Comparison of ENCODE assay signal across 2 cellular contexts in the genomic region with DNA sequence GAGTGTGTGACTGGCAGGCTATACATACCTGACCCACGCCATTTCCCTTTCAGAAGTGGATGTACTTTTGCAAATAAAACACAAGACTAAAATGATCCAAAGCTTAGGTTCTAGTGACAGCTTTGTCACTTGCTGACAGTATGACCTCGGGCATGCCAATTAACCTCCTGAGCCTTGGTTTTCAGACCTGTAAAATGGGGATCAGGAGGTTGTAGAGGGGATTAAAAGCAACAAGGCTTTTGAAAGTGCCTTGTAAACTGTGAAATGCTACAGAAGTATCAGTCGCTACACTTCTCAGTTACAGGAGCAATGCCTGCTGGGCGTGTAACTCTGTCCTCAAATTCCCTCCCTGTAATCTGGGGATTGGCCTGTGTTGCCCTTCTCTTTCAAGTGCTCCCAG.
TF ChIP-seq lines count a peak whose summit lies in the region.

No MANE protein-coding gene starts in this region.

TF ChIP-seq in SK-N-SH, 30 proteins besides CTCF, POLR2A, EP300 and RAD21 (continued from another document):
- TF ChIP-seq, protein P1, sequence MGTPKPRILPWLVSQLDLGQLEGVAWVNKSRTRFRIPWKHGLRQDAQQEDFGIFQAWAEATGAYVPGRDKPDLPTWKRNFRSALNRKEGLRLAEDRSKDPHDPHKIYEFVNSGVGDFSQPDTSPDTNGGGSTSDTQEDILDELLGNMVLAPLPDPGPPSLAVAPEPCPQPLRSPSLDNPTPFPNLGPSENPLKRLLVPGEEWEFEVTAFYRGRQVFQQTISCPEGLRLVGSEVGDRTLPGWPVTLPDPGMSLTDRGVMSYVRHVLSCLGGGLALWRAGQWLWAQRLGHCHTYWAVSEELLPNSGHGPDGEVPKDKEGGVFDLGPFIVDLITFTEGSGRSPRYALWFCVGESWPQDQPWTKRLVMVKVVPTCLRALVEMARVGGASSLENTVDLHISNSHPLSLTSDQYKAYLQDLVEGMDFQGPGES (IDR thresholded peaks at IDR 0.05; ENCODE audit: low read depth, low read length), result no peak
- TF ChIP-seq FOXM1 (IDR thresholded peaks at IDR 0.05; ENCODE audit: low read depth) (no peak), REST (IDR thresholded peaks at IDR 0.05; ENCODE audit: low read depth, low read length) (no peak), EZH2phosphoT487 (IDR thresholded peaks at IDR 0.05; ENCODE audit: borderline replicate concordance, low read depth) (no peak)

TF ChIP-seq in SK-N-SH treated with all-trans-retinoic acid at 6 μM for 48 hours, 23 proteins besides CTCF, POLR2A, EP300 and RAD21 (continued from another document):
- TF ChIP-seq TSHZ2 (CRISPR knock-in tag; IDR thresholded peaks at IDR 0.05) (no peak), RARB (CRISPR knock-in tag; IDR thresholded peaks at IDR 0.05) (no peak), PATZ1 (CRISPR knock-in tag; IDR thresholded peaks at IDR 0.05; ENCODE audit: borderline replicate concordance) (no peak), ARNTL (CRISPR knock-in tag; IDR thresholded peaks at IDR 0.05; ENCODE audit: borderline replicate concordance, low read depth) (no peak), ZC3H10 (CRISPR knock-in tag; IDR thresholded peaks at IDR 0.05) (no peak)
- TF ChIP-seq, protein P2, sequence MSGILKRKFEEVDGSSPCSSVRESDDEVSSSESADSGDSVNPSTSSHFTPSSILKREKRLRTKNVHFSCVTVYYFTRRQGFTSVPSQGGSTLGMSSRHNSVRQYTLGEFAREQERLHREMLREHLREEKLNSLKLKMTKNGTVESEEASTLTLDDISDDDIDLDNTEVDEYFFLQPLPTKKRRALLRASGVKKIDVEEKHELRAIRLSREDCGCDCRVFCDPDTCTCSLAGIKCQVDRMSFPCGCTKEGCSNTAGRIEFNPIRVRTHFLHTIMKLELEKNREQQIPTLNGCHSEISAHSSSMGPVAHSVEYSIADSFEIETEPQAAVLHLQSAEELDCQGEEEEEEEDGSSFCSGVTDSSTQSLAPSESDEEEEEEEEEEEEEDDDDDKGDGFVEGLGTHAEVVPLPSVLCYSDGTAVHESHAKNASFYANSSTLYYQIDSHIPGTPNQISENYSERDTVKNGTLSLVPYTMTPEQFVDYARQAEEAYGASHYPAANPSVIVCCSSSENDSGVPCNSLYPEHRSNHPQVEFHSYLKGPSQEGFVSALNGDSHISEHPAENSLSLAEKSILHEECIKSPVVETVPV (CRISPR knock-in tag; IDR thresholded peaks at IDR 0.05), result no peak
